ENCODE assay signal across 14 cellular contexts in genomic region chr18:58803978-58804377, GRCh38.
"Had no signal": no experiment of that assay in that cellular context is flagged by ENCODE, and none has a peak within 500 bp of the region (broad histone marks: within the 10 kb centered on the region; RNA-seq: fewer than 3 reads in every experiment).

No MANE protein-coding gene starts in this region.

- FAIRE-seq: TTC549, urothelium cell line had no signal

- H3K4me1 ChIP-seq: body of pancreas, stomach had no signal

- DNase-seq: activated CD4-positive, alpha-beta T cell treated with anti-CD3 and anti-CD28 coated beads, Interleukin-2, amount 50 U/mL, for 4 hours; activated CD4-positive, CD25-positive, alpha-beta regulatory T cell treated with anti-CD3 and anti-CD28 coated beads, Interleukin-2, amount 50 U/mL, for 72 hours; activated effector memory CD4-positive, alpha-beta T cell treated with anti-CD3 and anti-CD28 coated beads, Interleukin-2, amount 50 U/mL, for 16 hours; activated T-cell treated with anti-CD3 and anti-CD28 coated beads, Interleukin-2, amount 50 U/mL, for 24 hours; amniotic stem cell; body of pancreas; cerebellar nuclear complex; stimulated activated CD4-positive, alpha-beta T cell treated with anti-CD3 and anti-CD28 coated beads, Interleukin-4, amount 100 ng/mL, for 4 hours; stomach had no signal

- H3K27me3 ChIP-seq: body of pancreas, neural progenitor cell, stomach had no signal

- H3K36me3 ChIP-seq: neural progenitor cell, stomach, thoracic aorta had no signal

- H3K36me3 Mint-ChIP-seq: activated naive CD4-positive, alpha-beta T cell treated with anti-CD3 and anti-CD28 coated beads, Interleukin-2, amount 50 U/mL, for 72 hours had no signal

- H3K27ac ChIP-seq: body of pancreas, neural progenitor cell, stomach, thoracic aorta had no signal

- H3K4me3 ChIP-seq: body of pancreas, neural progenitor cell, stomach, thoracic aorta had no signal

- H3K4me3 Mint-ChIP-seq: activated T-cell treated with anti-CD3 and anti-CD28 coated beads, Interleukin-2, amount 50 U/mL, for 24 hours; neural progenitor cell had no signal

- ATAC-seq: activated naive CD4-positive, alpha-beta T cell treated with anti-CD3 and anti-CD28 coated beads, Interleukin-2, amount 50 U/mL, for 72 hours; body of pancreas had no signal

- H3K27ac Mint-ChIP-seq: activated naive CD4-positive, alpha-beta T cell treated with anti-CD3 and anti-CD28 coated beads, Interleukin-2, amount 50 U/mL, for 72 hours; activated T-cell treated with anti-CD3 and anti-CD28 coated beads, Interleukin-2, amount 50 U/mL, for 24 hours had no signal

- H3K9me3 Mint-ChIP-seq: activated naive CD4-positive, alpha-beta T cell treated with anti-CD3 and anti-CD28 coated beads, Interleukin-2, amount 50 U/mL, for 72 hours; activated T-cell treated with anti-CD3 and anti-CD28 coated beads, Interleukin-2, amount 50 U/mL, for 24 hours had no signal

- H3K9me3 ChIP-seq: body of pancreas, stomach, thoracic aorta had no signal

- H3K9ac ChIP-seq: neural progenitor cell had no signal

- H2AFZ ChIP-seq: neural progenitor cell had no signal
